In the genomic region with DNA sequence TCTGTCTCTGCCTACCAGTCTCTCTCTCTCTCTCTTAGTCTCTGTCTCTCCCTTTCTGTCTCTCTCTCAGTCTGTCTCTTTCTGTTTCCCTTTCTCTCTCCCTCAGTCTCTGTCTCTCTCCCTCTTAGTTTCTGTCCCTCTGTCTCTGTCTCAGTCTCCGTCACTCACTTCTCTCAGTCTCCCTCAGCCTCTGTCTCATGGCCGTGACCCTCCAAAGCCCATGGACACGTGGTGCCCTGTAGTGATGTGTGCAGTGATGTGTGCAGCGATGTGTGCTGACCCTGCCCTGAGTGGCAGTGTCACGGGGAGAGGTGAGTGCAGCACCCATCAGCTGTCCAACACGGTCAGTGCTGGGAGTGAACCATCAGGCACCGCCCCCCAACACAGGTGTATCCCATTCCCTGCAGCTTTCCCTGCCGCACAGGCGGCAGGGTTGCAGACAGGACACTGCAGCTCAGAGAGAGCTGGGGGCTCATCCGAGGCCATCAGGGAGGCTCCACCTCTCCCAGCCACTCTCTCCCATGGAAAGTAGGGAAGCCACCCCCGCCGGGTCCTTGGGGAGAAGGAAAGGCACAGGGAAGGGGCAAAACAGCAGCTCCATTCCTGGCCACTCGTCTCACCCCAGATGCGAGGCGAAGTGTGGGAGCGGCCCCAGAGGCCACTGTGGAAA, we compare ENCODE assay signal across 13 cellular contexts. TPM values are rescaled to one million over a fixed set of nuclear protein-coding genes. Genes with fewer than 3 reads are reported as not detected.
A peak's percentile ranks its signal among the peaks of the same experiment; 100 is the strongest.
DNase-seq lines count a peak whose midpoint lies in the region; ATAC-seq and TF ChIP-seq lines count a peak whose summit lies in the region.
"Had no signal": no experiment of that assay in that cellular context is flagged by ENCODE, and none has a peak within 500 bp of the region (broad histone marks: within the 10 kb centered on the region; RNA-seq: fewer than 3 reads in every experiment).

No MANE protein-coding gene starts in this region.

- no peaks in the 10 kb centered on the region for H3K9me3 ChIP-seq in ascending aorta
- H3K9me3 ChIP-seq: neutrophil had no signal

- peaks cover 23 to 35% of the 10 kb centered on the region in 2 donors for H3K4me1 Mint-ChIP-seq in stimulated activated naive B cell treated with anti-CD40 and anti-IgM and Interleukin-4, amounts not matched to agents 10 μg/mL and 1 μg/mL and 100 μg/mL, for 72 hours

- peaks cover 6% of the 10 kb centered on the region in 2 donors for H3K4me1 ChIP-seq in ascending aorta

- no peak overlapping the region for H3K4me3 Mint-ChIP-seq in stimulated activated naive B cell treated with anti-CD40 and anti-IgM and Interleukin-4, amounts not matched to agents 10 μg/mL and 1 μg/mL and 100 μg/mL, for 72 hours

- peak overlapping the region; percentile 17 to 51 for H3K27ac ChIP-seq in ascending aorta
- H3K27ac ChIP-seq: neutrophil, SK-N-MC had no signal

- H3K27me3 Mint-ChIP-seq in stimulated activated naive B cell treated with anti-CD40 and anti-IgM and Interleukin-4, amounts not matched to agents 10 μg/mL and 1 μg/mL and 100 μg/mL, for 72 hours, result peaks cover 16 to 22% of the 10 kb centered on the region in 2 donors

- ATAC-seq in GM18909 (IDR thresholded peaks at IDR 0.05; ENCODE audit: poor library complexity, unreplicated experiment) (peak; percentile 38), HG02798 (IDR thresholded peaks at IDR 0.05; ENCODE audit: poor library complexity, unreplicated experiment) (peak; percentile 41), GM21528 (IDR thresholded peaks at IDR 0.05; ENCODE audit: low FRiP score, unreplicated experiment) (no peak)
- ATAC-seq in stimulated activated naive B cell treated with anti-CD40 and anti-IgM and Interleukin-4, amounts not matched to agents 10 μg/mL and 1 μg/mL and 100 μg/mL, for 72 hours (replicated peaks), result no peak

- H3K27me3 ChIP-seq in ascending aorta, result no peaks in the 10 kb centered on the region

- H3K36me3 ChIP-seq in ascending aorta, result no peaks in the 10 kb centered on the region
- H3K36me3 ChIP-seq: neutrophil had no signal

- intact Hi-C loops in ascending aorta (cut with DNase I), result no loop called here

- DNase-seq in ascending aorta (ENCODE audit: low spot score in 2 of 2), result no peak
- peak; percentile 56 for DNase-seq in retina
- DNase-seq in stimulated activated naive B cell treated with anti-CD40 and anti-IgM and Interleukin-4, amounts not matched to agents 10 μg/mL and 1 μg/mL and 100 μg/mL, for 72 hours, result no peak
- no peak for DNase-seq in middle frontal gyrus (ENCODE audit: extremely low spot score, low spot score)
- DNase-seq in NCI-H1105 treated with DMSO at 0.1 percent for 48 hours (lab: John Stamatoyannopoulos, UW), result no peak
- DNase-seq: activated CD4-positive, alpha-beta T cell treated with anti-CD3 and anti-CD28 coated beads, Interleukin-2, amount 50 U/mL, for 48 hours; NCI-H2227 treated with DMSO at 0.1 percent for 48 hours had no signal

- no peaks in the 10 kb centered on the region for H3K9me3 Mint-ChIP-seq in stimulated activated naive B cell treated with anti-CD40 and anti-IgM and Interleukin-4, amounts not matched to agents 10 μg/mL and 1 μg/mL and 100 μg/mL, for 72 hours

- H3K4me3 ChIP-seq in ascending aorta, result peak overlapping the region in 1 of 2 donors; percentile 50
- H3K4me3 ChIP-seq: SK-N-MC had no signal

- H3K36me3 Mint-ChIP-seq in stimulated activated naive B cell treated with anti-CD40 and anti-IgM and Interleukin-4, amounts not matched to agents 10 μg/mL and 1 μg/mL and 100 μg/mL, for 72 hours, result no peaks in the 10 kb centered on the region

- H3K27ac Mint-ChIP-seq in stimulated activated naive B cell treated with anti-CD40 and anti-IgM and Interleukin-4, amounts not matched to agents 10 μg/mL and 1 μg/mL and 100 μg/mL, for 72 hours, result no peak overlapping the region

- no peak for TF ChIP-seq CTCF in ascending aorta (IDR thresholded peaks at IDR 0.05)

RNA-seq across cellular contexts. Expression of gene LRRC14B, which starts 0.8 kb away (rescaled TPM):
- total RNA-seq in ascending aorta, result not detected
- total RNA-seq: aorta had no signal

RNA-seq across cellular contexts. Expression of gene CCDC127, which starts 27.5 kb away (rescaled TPM):
- total RNA-seq in ascending aorta, result 6.1 TPM

RNA-seq across cellular contexts. Expression of gene SDHA, which starts 27.6 kb away (rescaled TPM):
- total RNA-seq in ascending aorta, result 41.1 TPM

Comparison
In these comparisons a context has a peak if more than half of its experiments do, and no peak if none do; other contexts are left out.
1. ATAC-seq: peak in GM18909 (single experiment) and HG02798 (single experiment); none in stimulated activated naive B cell treated with anti-CD40 and anti-IgM and Interleukin-4, amounts not matched to agents 10 μg/mL and 1 μg/mL and 100 μg/mL, for 72 hours (0 of 2) and GM21528 (single experiment).